ENCODE assay signal across 20 cellular contexts in genomic region chr11:62333768-62334167, GRCh38. TPM values are rescaled to one million over a fixed set of nuclear protein-coding genes. Genes with fewer than 3 reads are reported as not detected.
DNase-seq lines count a peak whose midpoint lies in the region; FAIRE-seq and TF ChIP-seq lines count a peak whose summit lies in the region.
"Had no signal": no experiment of that assay in that cellular context is flagged by ENCODE, and none has a peak within 500 bp of the region (broad histone marks: within the 10 kb centered on the region; RNA-seq: fewer than 3 reads in every experiment).

No MANE protein-coding gene starts in this region.

- H3K4me2 ChIP-seq in H1 (ENCODE audit: insufficient read depth in 1 of 2, low read depth in 2 of 2, low read length in 2 of 2) = no peak overlapping the region
- H3K4me2 ChIP-seq: BLaER1, GM23338 had no signal

- H3K9me3 Mint-ChIP-seq in CD14-positive monocyte (peaks cover 0 to 3% (median 0%) of the 10 kb centered on the region in 7 donors), HFFc6 (no peaks in the 10 kb centered on the region)
- H3K9me3 Mint-ChIP-seq: GM23338, H9 had no signal

- peak overlapping the region; percentile 81; the same call in 1 of the 2 replicates for H2BK15ac ChIP-seq in H1 (ENCODE audit: low read length)

- no peak overlapping the region for H2BK20ac ChIP-seq in H1 (ENCODE audit: low read length)

- no peak overlapping the region for H4K91ac ChIP-seq in H1 (replicated peaks; ENCODE audit: insufficient read length, low read length)

- H3K79me2 ChIP-seq in H1 (ENCODE audit: control insufficient read depth in 1 of 2, insufficient read depth in 2 of 2, low read length in 2 of 2) = no peaks in the 10 kb centered on the region

- no peak overlapping the region for H2BK5ac ChIP-seq in H1 (ENCODE audit: low read depth, low read length)

- no peak for DNase-seq in CD14-positive monocyte (ENCODE audit: low spot score)
- peak; percentile 49 to 60 for DNase-seq in NOMO-1 (lab: John Stamatoyannopoulos, UW; ENCODE audit: unreplicated experiment in 2 of 2)
- peak; percentile 5 for DNase-seq in SKM-1 (lab: John Stamatoyannopoulos, UW; ENCODE audit: unreplicated experiment)
- no peak for DNase-seq in H1 (ENCODE audit: low read depth in 1 of 2, low spot score in 2 of 2)
- DNase-seq in MG63 = no peak
- no peak for DNase-seq in iPS-NIHi7 (ENCODE audit: extremely low spot score)
- no peak for DNase-seq in HFFc6
- no peak for DNase-seq in DMS79 (lab: John Stamatoyannopoulos, UW)
- DNase-seq: Calu3; CD4-positive, CD25-positive, alpha-beta regulatory T cell; DMS 273 treated with DMSO at 0.1 percent for 48 hours; H9 had no signal

- H3K27me3 ChIP-seq in H1 (replicated peaks in 1 of 4; ENCODE audit: control insufficient read depth in 3 of 4, extremely low read depth in 1 of 4, insufficient read depth in 3 of 4, low read length in 3 of 4) (peaks cover 0 to 10% (median 4%) of the 10 kb centered on the region in 4 experiments; a peak in 3 of 7 replicates), MG63 (peaks cover 35% of the 10 kb centered on the region)

- no peaks in the 10 kb centered on the region; a peak in 3 of 7 replicates for H3K4me1 ChIP-seq in H1 (replicated peaks in 1 of 4; ENCODE audit: control insufficient read depth in 3 of 4, insufficient read depth in 4 of 4, low read length in 3 of 4)

- H3K27ac Mint-ChIP-seq in CD14-positive monocyte (peak overlapping the region in 5 of 7 donors; percentile 6 to 78 (median 74)), HFFc6 (no peak overlapping the region)
- H3K27ac Mint-ChIP-seq: CD4-positive, CD25-positive, alpha-beta regulatory T cell; GM23338; H9 had no signal

- H3K14ac ChIP-seq in H1 (ENCODE audit: insufficient read length) = no peak overlapping the region

- H3K27me3 Mint-ChIP-seq in CD14-positive monocyte (ENCODE audit: low read depth in 3 of 3) = no peaks in the 10 kb centered on the region
- H3K27me3 Mint-ChIP-seq in HFFc6 (ENCODE audit: insufficient read depth) = peaks cover 56% of the 10 kb centered on the region

- no peak overlapping the region for H3K23ac ChIP-seq in H1 (ENCODE audit: insufficient read length)

- TF ChIP-seq EP300 in H1 (IDR thresholded peaks at IDR 0.05; ENCODE audit: borderline replicate concordance in 1 of 2, low read depth in 2 of 2, low read length in 2 of 2) = no peak

- no peak overlapping the region for H2AFZ ChIP-seq in H1 (ENCODE audit: low read length)

- peak overlapping the region in 1 of 2 donors; percentile 54 for H3K4me3 Mint-ChIP-seq in CD14-positive monocyte
- H3K4me3 Mint-ChIP-seq in HFFc6 = no peak overlapping the region
- H3K4me3 Mint-ChIP-seq: GM23338, H9 had no signal

- H3K27ac ChIP-seq in H1 (ENCODE audit: low read depth, low read length) = no peak overlapping the region
- H3K27ac ChIP-seq: BLaER1 had no signal

- H3K79me1 ChIP-seq in H1 (ENCODE audit: low read depth, low read length) = no peaks in the 10 kb centered on the region

- H3K56ac ChIP-seq in H1 (replicated peaks; ENCODE audit: insufficient read length, low read depth, low read length) = no peak overlapping the region

- TF ChIP-seq CTCF in CD14-positive monocyte (IDR thresholded peaks at IDR 0.05) = no peak
- TF ChIP-seq CTCF in H1 (IDR thresholded peaks at IDR 0.05; ENCODE audit: control extremely low read depth in 1 of 3, insufficient read depth in 1 of 3, low read depth in 1 of 3, low read length in 3 of 3) = no peak
- no peak for TF ChIP-seq CTCF in HFFc6 (IDR thresholded peaks at IDR 0.05)

- H3K9ac ChIP-seq in H1 (replicated peaks in 1 of 4; ENCODE audit: extremely low read depth in 1 of 4, low read depth in 3 of 4, low read length in 3 of 4) = no peak overlapping the region
- H3K9ac ChIP-seq: BLaER1 had no signal

- no peak overlapping the region for H4K5ac ChIP-seq in H1 (ENCODE audit: insufficient read length, low read depth, low read length)

- H3K18ac ChIP-seq in H1 (ENCODE audit: extremely low read depth, low read length) = no peak overlapping the region

- H3K36me3 ChIP-seq in H1 (ENCODE audit: control insufficient read depth in 2 of 4, insufficient read depth in 4 of 4, low read length in 3 of 4) (no peaks in the 10 kb centered on the region), MG63 (no peaks in the 10 kb centered on the region)
- H3K36me3 ChIP-seq: BLaER1 had no signal

- H2BK120ac ChIP-seq in H1 (replicated peaks; ENCODE audit: low read depth, low read length) = no peak overlapping the region

- H2BK12ac ChIP-seq in H1 (ENCODE audit: low read depth, low read length) = no peak overlapping the region

- H2AK5ac ChIP-seq in H1 (ENCODE audit: low read depth, low read length) = no peak overlapping the region

- CTCF ChIA-PET in H1 (lab: Charles Lee; ENCODE audit: partially characterized antibody) = interaction anchor here (0.5 to 1.6 kb wide), 6 partner anchors 9 to 255 kb away, joined by 3 to 5 read pairs (median 3); no protein-coding TSS in a partner anchor

- no peak for TF ChIP-seq RAD21 in H1 (IDR thresholded peaks at IDR 0.05 in 1 of 2, conservative IDR thresholded peaks at IDR 0.05 in 1 of 2; ENCODE audit: low read depth in 2 of 2, low read length in 2 of 2)

- H3K4ac ChIP-seq in H1 (replicated peaks; ENCODE audit: insufficient read length, low read depth, low read length) = no peak overlapping the region

- peaks cover 4% of the 10 kb centered on the region; the same call in 1 of the 2 replicates for H3K23me2 ChIP-seq in H1 (ENCODE audit: low read depth, low read length)

- H3K4me3 ChIP-seq in H1 (ENCODE audit: extremely low read depth in 1 of 4, insufficient read depth in 2 of 4, low read depth in 3 of 4, low read length in 4 of 4) (no peak overlapping the region), MG63 (no peak overlapping the region)
- H3K4me3 ChIP-seq: BLaER1, GM12878, GM23338 had no signal

- POLR2A ChIA-PET in H1 (lab: Charles Lee; ENCODE audit: partially characterized antibody) = no interaction called here

- H3K36me3 Mint-ChIP-seq in CD14-positive monocyte = no peaks in the 10 kb centered on the region
- H3K36me3 Mint-ChIP-seq in HFFc6 (ENCODE audit: low read depth) = no peaks in the 10 kb centered on the region
- H3K36me3 Mint-ChIP-seq: CD4-positive, CD25-positive, alpha-beta regulatory T cell had no signal

- no peak for TF ChIP-seq POLR2A in H1 (IDR thresholded peaks at IDR 0.05; ENCODE audit: control extremely low read depth in 1 of 2, low read depth in 2 of 2, low read length in 2 of 2)

- no peaks in the 10 kb centered on the region for H4K20me1 ChIP-seq in H1 (replicated peaks in 1 of 2; ENCODE audit: control insufficient read depth in 1 of 2, insufficient read depth in 2 of 2, low read length in 2 of 2)

- intact Hi-C loops in CD14-positive monocyte (cut with micrococcal nuclease) = no loop called here

- H3K9me3 ChIP-seq in H1 (ENCODE audit: insufficient read depth in 2 of 2, low read depth in 1 of 2, low read length in 1 of 2) (no peaks in the 10 kb centered on the region), MG63 (no peaks in the 10 kb centered on the region)

- FAIRE-seq in H1 (lab: Jason Lieb, UNC) = no peak
- FAIRE-seq: A204.1, GM12878, GM18507 had no signal

- H4K8ac ChIP-seq in H1 (ENCODE audit: extremely low read depth, insufficient read depth, low read length) = no peak overlapping the region

- WGBS in H1 (ENCODE audit: extremely low coverage in 1 of 2, insufficient coverage in 1 of 2, insufficient read length in 1 of 2, insufficient replicate concordance in 2 of 2, low coverage in 1 of 2, low lambda C conversion rate in 2 of 2, missing lambda C conversion rate in 1 of 2), 2 experiments = 98% methylated on average over 5 of the region's 5 CpGs; no CpG with 5 or more reads in 1 of the 2 experiments

- H3K4me1 Mint-ChIP-seq in CD14-positive monocyte = peaks cover 87% of the 10 kb centered on the region
- H3K4me1 Mint-ChIP-seq in HFFc6 (ENCODE audit: low read depth) = no peaks in the 10 kb centered on the region

TF ChIP-seq in H1, 55 proteins besides CTCF, POLR2A, EP300 and RAD21 (continues in another document):
- TF ChIP-seq RBBP5 (IDR thresholded peaks at IDR 0.05; ENCODE audit: borderline replicate concordance, low read depth, low read length) = no peak
- TF ChIP-seq CHD1 (IDR thresholded peaks at IDR 0.05; ENCODE audit: low read depth, low read length) = no peak
- TF ChIP-seq BACH1 (IDR thresholded peaks at IDR 0.05; ENCODE audit: low read length) = no peak
- no peak for TF ChIP-seq ZNF274 (IDR thresholded peaks at IDR 0.05; ENCODE audit: borderline replicate concordance, extremely low read depth, low read length)
- TF ChIP-seq PHF8 (conservative IDR thresholded peaks at IDR 0.05; ENCODE audit: low read depth, low read length) = no peak
- no peak for TF ChIP-seq TAF1 (IDR thresholded peaks at IDR 0.05; ENCODE audit: low read depth, low read length)
- no peak for TF ChIP-seq YY1 (IDR thresholded peaks at IDR 0.05; ENCODE audit: low read depth, low read length)

RNA-seq across cellular contexts. Expression of gene ASRGL1, which starts 3.5 kb away (rescaled TPM):
- polyA plus RNA-seq in CD14-positive monocyte = 10 to 100 TPM; 50.6 to 57.8 TPM
- 23.5 and 27.2 TPM in 2 replicates for total RNA-seq in H1 (2021; fragmentation: NEBNext Ultra II Directional; extraction: Animal tissue kit (Norgen Biotek cat#: 25700))
- 19.9 and 24.0 TPM in 2 replicates for polyA plus RNA-seq in H1 (2011; rRNA removed)
- 35.0 TPM for polyA plus RNA-seq in H1 (2011; cell fraction: cytosol; rRNA removed)
- 31.5 TPM for polyA plus RNA-seq in H1 (2011; cell fraction: nucleus; rRNA removed)
- polyA plus RNA-seq in H1 (2012, experiment 1 of 2) = 23.4 to 31.1 TPM (median 26.9 TPM) in 4 replicates
- polyA plus RNA-seq in H1 (2012, experiment 2 of 2) = 9.3 TPM
- 23.8 TPM for polyA plus RNA-seq in H1 (2013, experiment 1 of 2)
- polyA plus RNA-seq in H1 (2013, experiment 2 of 2) = 25.9 TPM
- polyA minus RNA-seq in H1 (2011; rRNA and poly(A)+ RNA removed) = 17.4 and 22.0 TPM in 2 replicates
- polyA minus RNA-seq in H1 (2011; cell fraction: cytosol; rRNA and poly(A)+ RNA removed) = 11.4 TPM
- polyA minus RNA-seq in H1 (2011; cell fraction: nucleus; rRNA and poly(A)+ RNA removed) = 19.1 TPM
- total RNA-seq in MG63 (2014; rRNA removed; shearing (Covaris generic); ENCODE audit: low replicate concordance) = 5.1 and 6.0 TPM in 2 replicates
- under 1 TPM; 0.36 to 0.55 (median 0.49) TPM for total RNA-seq in HFFc6 (2021; fragmentation: NEBNext Ultra II Directional; extraction: Animal tissue kit (Norgen Biotek cat#: 25700))

RNA-seq across cellular contexts. Expression of gene SCGB1D4, which starts 34.9 kb away (rescaled TPM):
- polyA plus RNA-seq in CD14-positive monocyte = not detected
- total RNA-seq in H1 (2021; fragmentation: NEBNext Ultra II Directional; extraction: Animal tissue kit (Norgen Biotek cat#: 25700)) = not detected in 2 replicates
- not detected in 2 replicates for polyA plus RNA-seq in H1 (2011; rRNA removed)
- polyA plus RNA-seq in H1 (2011; cell fraction: cytosol; rRNA removed) = not detected
- polyA plus RNA-seq in H1 (2011; cell fraction: nucleus; rRNA removed) = not detected
- not detected in 4 replicates for polyA plus RNA-seq in H1 (2012, experiment 1 of 2)
- not detected for polyA plus RNA-seq in H1 (2012, experiment 2 of 2)
- polyA plus RNA-seq in H1 (2013, experiment 1 of 2) = not detected
- not detected for polyA plus RNA-seq in H1 (2013, experiment 2 of 2)
- polyA minus RNA-seq in H1 (2011; rRNA and poly(A)+ RNA removed) = not detected in 2 replicates
- polyA minus RNA-seq in H1 (2011; cell fraction: cytosol; rRNA and poly(A)+ RNA removed) = not detected
- polyA minus RNA-seq in H1 (2011; cell fraction: nucleus; rRNA and poly(A)+ RNA removed) = not detected
- total RNA-seq in MG63 (2014; rRNA removed; shearing (Covaris generic); ENCODE audit: low replicate concordance) = not detected in 2 replicates
- not detected for total RNA-seq in HFFc6 (2021; fragmentation: NEBNext Ultra II Directional; extraction: Animal tissue kit (Norgen Biotek cat#: 25700))
- total RNA-seq: Calu3; CD4-positive, CD25-positive, alpha-beta regulatory T cell; G401; GM12878; GM23338; H9; HT1080 had no signal
- polyA plus RNA-seq: AG04450; CD4-positive, CD25-positive, alpha-beta regulatory T cell; GM12878; GM23338 had no signal

Comparison
In these comparisons a context has a peak if more than half of its experiments do, and no peak if none do; other contexts are left out.
1. DNase-seq: peak in NOMO-1 (2 of 2) and SKM-1 (single experiment); none in CD14-positive monocyte (single experiment), H1 (0 of 2), MG63 (single experiment), iPS-NIHi7 (single experiment), HFFc6 (single experiment) and DMS79 (single experiment).